Comparison of ENCODE assay signal across 10 cellular contexts in the genomic region with DNA sequence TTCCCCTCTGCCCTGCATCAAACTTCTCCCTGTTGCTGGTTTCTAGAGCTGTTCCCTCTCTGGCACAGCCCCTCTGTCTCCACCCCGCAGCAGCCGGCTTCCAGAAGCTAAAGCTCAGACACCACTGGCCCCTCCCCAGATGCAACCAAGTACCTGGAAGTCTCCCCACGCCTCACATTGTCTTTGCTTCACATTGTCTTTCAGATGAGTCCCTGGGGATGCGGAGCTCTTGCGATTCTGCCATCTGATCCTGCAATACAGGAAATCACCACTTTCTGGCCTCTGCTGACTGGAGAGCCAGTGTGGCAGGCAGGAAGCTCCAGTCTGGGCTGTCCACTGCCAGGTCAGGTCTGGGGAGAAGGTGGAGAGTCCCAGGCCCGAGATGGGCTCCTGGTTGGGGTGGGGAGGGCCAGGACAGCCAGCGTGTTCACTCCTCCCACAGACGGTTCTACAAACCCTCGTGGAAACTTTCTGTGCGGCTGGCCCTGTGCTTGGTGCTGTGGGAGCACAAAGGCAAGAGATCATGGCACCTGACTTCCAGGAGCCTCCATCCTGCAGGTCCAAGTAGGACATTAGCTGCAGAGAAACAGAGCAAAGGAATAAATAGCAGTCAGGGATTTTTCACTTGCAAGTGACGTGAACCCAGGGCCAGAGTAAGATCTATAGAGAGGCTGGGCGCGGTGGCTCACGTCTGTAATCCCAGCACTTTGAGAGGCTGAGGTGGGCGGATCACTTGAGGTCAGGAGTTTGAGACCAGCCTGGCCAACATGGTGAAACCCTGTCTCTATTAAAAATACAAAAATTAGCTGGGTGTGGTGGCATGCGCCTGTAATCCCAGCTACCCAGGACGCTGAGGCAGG. TPM values are rescaled to one million over a fixed set of nuclear protein-coding genes. Genes with fewer than 3 reads are reported as not detected.
A peak's percentile ranks its signal among the peaks of the same experiment; 100 is the strongest.
DNase-seq lines count a peak whose midpoint lies in the region; ATAC-seq, FAIRE-seq and TF ChIP-seq lines count a peak whose summit lies in the region.
"Had no signal": no experiment of that assay in that cellular context is flagged by ENCODE, and none has a peak within 500 bp of the region (broad histone marks: within the 10 kb centered on the region; RNA-seq: fewer than 3 reads in every experiment).

No MANE protein-coding gene starts in this region.

- H3K27me3 Mint-ChIP-seq in neural progenitor cell (ENCODE audit: insufficient read depth, low read depth) = peaks cover 9% of the 10 kb centered on the region

- ATAC-seq in HG02610 (IDR thresholded peaks at IDR 0.05; ENCODE audit: unreplicated experiment) (no peak), HG03521 (IDR thresholded peaks at IDR 0.05; ENCODE audit: unreplicated experiment) (no peak), left lung (no peak)

- no peaks in the 10 kb centered on the region for H3K36me3 Mint-ChIP-seq in neural progenitor cell

- peaks cover 28% of the 10 kb centered on the region for H3K4me1 ChIP-seq in ES-I3 (ENCODE audit: insufficient read depth, low read length)
- H3K4me1 ChIP-seq in neural progenitor cell = peaks cover 9% of the 10 kb centered on the region
- no peaks in the 10 kb centered on the region for H3K4me1 ChIP-seq in left lung

- no peaks in the 10 kb centered on the region for H3K79me2 ChIP-seq in neural progenitor cell (ENCODE audit: low read depth)

- no peaks in the 10 kb centered on the region for H3K36me3 ChIP-seq in ES-I3 (ENCODE audit: insufficient read depth, low read length)
- H3K36me3 ChIP-seq in neural progenitor cell = no peaks in the 10 kb centered on the region
- H3K36me3 ChIP-seq in left lung = no peaks in the 10 kb centered on the region

- H3K4me3 ChIP-seq in coronary artery (no peak overlapping the region), neural progenitor cell (no peak overlapping the region), left lung (no peak overlapping the region)

- H3K9ac ChIP-seq in ES-I3 (ENCODE audit: low read depth, low read length) (peak overlapping the region; percentile 3; the same call in 1 of the 2 replicates), neural progenitor cell (no peak overlapping the region)

- no peak overlapping the region for H3K27ac Mint-ChIP-seq in neural progenitor cell
- H3K27ac Mint-ChIP-seq: activated naive CD8-positive, alpha-beta T cell had no signal

- no peak for TF ChIP-seq CTCF in coronary artery (IDR thresholded peaks at IDR 0.05)
- no peak for TF ChIP-seq CTCF in neural progenitor cell (IDR thresholded peaks at IDR 0.05)
- no peak for TF ChIP-seq CTCF in D721Med (IDR thresholded peaks at IDR 0.05; ENCODE audit: insufficient read depth, missing control alignments)
- TF ChIP-seq CTCF in left lung (IDR thresholded peaks at IDR 0.05) = no peak

- peaks cover 10% of the 10 kb centered on the region for H3F3A ChIP-seq in neural progenitor cell (ENCODE audit: low read depth)

- H4K20me1 ChIP-seq in neural progenitor cell (ENCODE audit: low read depth) = no peaks in the 10 kb centered on the region

- FAIRE-seq in D721Med (lab: Jason Lieb, UNC) = no peak

- peak overlapping the region; percentile 91 for H2AFZ ChIP-seq in neural progenitor cell (replicated peaks)

- H3K27me3 ChIP-seq in neural progenitor cell (no peaks in the 10 kb centered on the region), left lung (no peaks in the 10 kb centered on the region)

- H3K4me3 Mint-ChIP-seq in neural progenitor cell = no peak overlapping the region
- H3K4me3 Mint-ChIP-seq: activated naive CD8-positive, alpha-beta T cell had no signal

- H3K4me2 ChIP-seq in neural progenitor cell = peak overlapping the region; percentile 17

- H3K9me3 ChIP-seq in ES-I3 (ENCODE audit: control insufficient read depth, insufficient read depth, low read length) = no peaks in the 10 kb centered on the region
- H3K9me3 ChIP-seq in neural progenitor cell (ENCODE audit: low read depth) = no peaks in the 10 kb centered on the region
- no peaks in the 10 kb centered on the region for H3K9me3 ChIP-seq in left lung

- peaks cover 10% of the 10 kb centered on the region for H3K4me1 Mint-ChIP-seq in neural progenitor cell

- H3K27ac ChIP-seq in coronary artery (no peak overlapping the region), neural progenitor cell (no peak overlapping the region), left lung (no peak overlapping the region)

- DNase-seq in NCI-H187 (lab: John Stamatoyannopoulos, UW) (peak; percentile 67 to 73), coronary artery (ENCODE audit: low spot score) (peak; percentile 62), neural progenitor cell (ENCODE audit: low spot score) (peak; percentile 66), D721Med (ENCODE audit: insufficient read length, low spot score) (no peak), left lung (no peak)
- DNase-seq: erythroblast had no signal

- intact Hi-C loops in left lung (cut with DNase I) = no loop called here

- H3K9me3 Mint-ChIP-seq in neural progenitor cell = peaks cover 2% of the 10 kb centered on the region

RNA-seq across cellular contexts. Expression of a gene that starts 47.9 kb away (rescaled TPM):
- total RNA-seq in neural progenitor cell (ENCODE audit: low replicate concordance) (0.34 and 2.7 TPM in 2 replicates), left lung (10 to 100 TPM; 11.3 to 13.1 TPM)

Comparison
In these comparisons a context has a peak if more than half of its experiments do, and no peak if none do; other contexts are left out.
1. DNase-seq: peak in NCI-H187 (2 of 2), coronary artery (single experiment) and neural progenitor cell (single experiment); none in D721Med (single experiment) and left lung (0 of 2).